9 cellular contexts compared by ENCODE assay signal in genomic region chr11:33691051-33691864, GRCh38. TPM values are rescaled to one million over a fixed set of nuclear protein-coding genes. Genes with fewer than 3 reads are reported as not detected.
DNase-seq lines count a peak whose midpoint lies in the region; ATAC-seq and TF ChIP-seq lines count a peak whose summit lies in the region.
"Had no signal": no experiment of that assay in that cellular context is flagged by ENCODE, and none has a peak within 500 bp of the region (broad histone marks: within the 10 kb centered on the region; RNA-seq: fewer than 3 reads in every experiment).

No MANE protein-coding gene starts in this region.

- H3K9ac ChIP-seq in trophoblast cell (ENCODE audit: low read length) = no peak overlapping the region

- H3K9me3 ChIP-seq in SJCRH30 (replicated peaks) (no peaks in the 10 kb centered on the region), esophagus squamous epithelium (no peaks in the 10 kb centered on the region), trophoblast cell (ENCODE audit: insufficient read depth, low read depth, low read length) (no peaks in the 10 kb centered on the region)

- WGBS in esophagus squamous epithelium, 2 donors = 36 to 46% methylated on average over 5 of the region's 6 CpGs
- WGBS in trophoblast cell (ENCODE audit: extremely low coverage, insufficient coverage, insufficient read length) = no CpG with 5 or more reads among the region's 6 CpGs

- H3K23ac ChIP-seq in trophoblast cell (ENCODE audit: low read length) = no peak overlapping the region

- H3K4me3 ChIP-seq in SJCRH30 (no peak overlapping the region), esophagus squamous epithelium (peak overlapping the region in 2 of 4 donors; percentile 1 to 38), trophoblast cell (ENCODE audit: low read depth, low read length) (no peak overlapping the region)

- peak overlapping the region; percentile 54 for H3K4me2 ChIP-seq in trophoblast cell (ENCODE audit: low read length)

- no peak for TF ChIP-seq CTCF in Calu3 (IDR thresholded peaks at IDR 0.05; ENCODE audit: unreplicated experiment)
- TF ChIP-seq CTCF in esophagus squamous epithelium (IDR thresholded peaks at IDR 0.05) = no peak

- CTCF ChIA-PET in Calu3 (lab: Charles Lee) = interaction anchor here (0.6 to 5.2 kb wide), 12 partner anchors 11 to 123 kb away, joined by 3 to 54 read pairs (median 4); partner anchors contain the start of gene C11orf91

- H3K4me3 Mint-ChIP-seq in Calu3 (ENCODE audit: low read depth, unreplicated experiment) = peak overlapping the region; percentile 63

- intact Hi-C loops in Calu3 (cut with micrococcal nuclease; ENCODE audit: unreplicated experiment) = loop anchor here (5.0 kb wide), 1 partner anchor 434 kb away; the partner anchor contains the start of gene HIPK3
- intact Hi-C loops in esophagus squamous epithelium (cut with DNase I) = no loop called here

- peaks cover 24% of the 10 kb centered on the region for H3K79me1 ChIP-seq in trophoblast cell (ENCODE audit: low read length)

- TSS peak; percentile 80 for BruUV-seq in Calu3 (replicated peaks; lab: Mats Ljungman, UMichigan)

- peak overlapping the region; percentile 95 for H4K91ac ChIP-seq in trophoblast cell (ENCODE audit: low read depth, low read length)

- no peak for TF ChIP-seq POLR2A in esophagus squamous epithelium (IDR thresholded peaks at IDR 0.05)

- DNase-seq in Calu3 = no peak
- DNase-seq in SJCRH30 = no peak
- DNase-seq in esophagus squamous epithelium (lab: John Stamatoyannopoulos, UW) = no peak
- DNase-seq in trophoblast cell = peak; percentile 68 to 95
- no peak for DNase-seq in OCI-M1 (lab: John Stamatoyannopoulos, UW)
- DNase-seq: KG1 had no signal

- H3K4me1 ChIP-seq in SJCRH30 = peaks cover 29% of the 10 kb centered on the region
- peaks cover 54 to 87% (median 63%) of the 10 kb centered on the region in 3 donors for H3K4me1 ChIP-seq in esophagus squamous epithelium
- peaks cover 27 to 33% of the 10 kb centered on the region in 2 experiments for H3K4me1 ChIP-seq in trophoblast cell (ENCODE audit: control insufficient read depth in 1 of 2, insufficient read depth in 2 of 2, low read length in 2 of 2)

- peak overlapping the region; percentile 21 for H2AK5ac ChIP-seq in trophoblast cell (ENCODE audit: low read length)

- H3K27me3 Mint-ChIP-seq in Calu3 (ENCODE audit: unreplicated experiment) = no peaks in the 10 kb centered on the region

- H2BK5ac ChIP-seq in trophoblast cell (ENCODE audit: low read depth, low read length, poor library complexity) = peak overlapping the region; percentile 87

- H2BK12ac ChIP-seq in trophoblast cell (ENCODE audit: low read length) = peak overlapping the region; percentile 95

- H3K36me3 Mint-ChIP-seq in Calu3 (ENCODE audit: insufficient read depth, unreplicated experiment) = peaks cover 75% of the 10 kb centered on the region

- H3K27me3 ChIP-seq in SJCRH30 = no peaks in the 10 kb centered on the region
- H3K27me3 ChIP-seq in esophagus squamous epithelium = no peaks in the 10 kb centered on the region
- H3K27me3 ChIP-seq in trophoblast cell (ENCODE audit: insufficient read depth, low read length) = no peaks in the 10 kb centered on the region

- no peak overlapping the region for H4K12ac ChIP-seq in trophoblast cell (ENCODE audit: low read depth, low read length)

- peak overlapping the region; percentile 68 for H4K8ac ChIP-seq in trophoblast cell (ENCODE audit: low read depth, low read length)

- H3K27ac ChIP-seq in SJCRH30 (peak overlapping the region; percentile 85), esophagus squamous epithelium (peak overlapping the region; percentile 78 to 94 (median 87)), trophoblast cell (ENCODE audit: low read depth, low read length) (peak overlapping the region; percentile 82)

- ATAC-seq in HG02642 (IDR thresholded peaks at IDR 0.05; ENCODE audit: poor library complexity, unreplicated experiment) (no peak), HG03342 (IDR thresholded peaks at IDR 0.05; ENCODE audit: unreplicated experiment) (no peak), HG03520 (IDR thresholded peaks at IDR 0.05; ENCODE audit: unreplicated experiment) (no peak)

- peaks cover 87% of the 10 kb centered on the region for H3K4me1 Mint-ChIP-seq in Calu3 (ENCODE audit: low read depth, unreplicated experiment)

- no peaks in the 10 kb centered on the region for H3K9me3 Mint-ChIP-seq in Calu3 (ENCODE audit: low read depth, unreplicated experiment)

- peak overlapping the region; percentile 18 for H3K18ac ChIP-seq in trophoblast cell (ENCODE audit: low read length)

- peak overlapping the region; percentile 26 for H2AFZ ChIP-seq in trophoblast cell (ENCODE audit: insufficient read depth, low read length, poor library complexity)

- H3K36me3 ChIP-seq in SJCRH30 = no peaks in the 10 kb centered on the region
- no peaks in the 10 kb centered on the region for H3K36me3 ChIP-seq in esophagus squamous epithelium
- no peaks in the 10 kb centered on the region for H3K36me3 ChIP-seq in trophoblast cell (ENCODE audit: control insufficient read depth in 1 of 2, insufficient read depth in 2 of 2, low read length in 2 of 2)

- peak overlapping the region; percentile 92 for H3K27ac Mint-ChIP-seq in Calu3 (ENCODE audit: unreplicated experiment)

- H3K4ac ChIP-seq in trophoblast cell (ENCODE audit: low read depth, low read length) = no peak overlapping the region

- peaks cover 4% of the 10 kb centered on the region for H3K79me2 ChIP-seq in trophoblast cell (ENCODE audit: control insufficient read depth, insufficient read depth, low read length, poor library complexity)

- peak overlapping the region; percentile 12 for H3K14ac ChIP-seq in trophoblast cell (ENCODE audit: low read length)

- H2BK120ac ChIP-seq in trophoblast cell (ENCODE audit: insufficient read depth, low read length, poor library complexity) = peak overlapping the region; percentile 81

RNA-seq across cellular contexts. Expression of gene C11orf91, which starts 9.4 kb away (rescaled TPM):
- total RNA-seq in Calu3 (2022) = 5.8 and 7.6 TPM in 2 replicates
- total RNA-seq in SJCRH30 (2014; rRNA removed; shearing (Covaris generic)) = 0.15 TPM in 1 of 2 replicates, not detected in the other
- total RNA-seq in esophagus squamous epithelium = not detected
- 0.11 and 0.12 TPM in 2 replicates for polyA plus RNA-seq in trophoblast cell (2013)

RNA-seq across cellular contexts. Expression of gene CD59, which starts 45.0 kb away (rescaled TPM):
- 1,185 and 1,281 TPM in 2 replicates for total RNA-seq in Calu3 (2022)
- 93.3 and 97.3 TPM in 2 replicates for total RNA-seq in SJCRH30 (2014; rRNA removed; shearing (Covaris generic))
- total RNA-seq in esophagus squamous epithelium = 100 to 1,000 TPM; 191 to 525 (median 339) TPM
- polyA plus RNA-seq in trophoblast cell (2013) = 205 and 208 TPM in 2 replicates

Comparison
In these comparisons a context has a peak if more than half of its experiments do, and no peak if none do; other contexts are left out.
1. DNase-seq: peak in trophoblast cell (2 of 2); none in Calu3 (single experiment), SJCRH30 (0 of 2), esophagus squamous epithelium (single experiment) and OCI-M1 (single experiment).
2. Peak in every context shown above with its lines, with median percentiles within 50 percentile points of each other: H3K27ac ChIP-seq.